1 cellular context compared by ENCODE assay signal in the genomic region with DNA sequence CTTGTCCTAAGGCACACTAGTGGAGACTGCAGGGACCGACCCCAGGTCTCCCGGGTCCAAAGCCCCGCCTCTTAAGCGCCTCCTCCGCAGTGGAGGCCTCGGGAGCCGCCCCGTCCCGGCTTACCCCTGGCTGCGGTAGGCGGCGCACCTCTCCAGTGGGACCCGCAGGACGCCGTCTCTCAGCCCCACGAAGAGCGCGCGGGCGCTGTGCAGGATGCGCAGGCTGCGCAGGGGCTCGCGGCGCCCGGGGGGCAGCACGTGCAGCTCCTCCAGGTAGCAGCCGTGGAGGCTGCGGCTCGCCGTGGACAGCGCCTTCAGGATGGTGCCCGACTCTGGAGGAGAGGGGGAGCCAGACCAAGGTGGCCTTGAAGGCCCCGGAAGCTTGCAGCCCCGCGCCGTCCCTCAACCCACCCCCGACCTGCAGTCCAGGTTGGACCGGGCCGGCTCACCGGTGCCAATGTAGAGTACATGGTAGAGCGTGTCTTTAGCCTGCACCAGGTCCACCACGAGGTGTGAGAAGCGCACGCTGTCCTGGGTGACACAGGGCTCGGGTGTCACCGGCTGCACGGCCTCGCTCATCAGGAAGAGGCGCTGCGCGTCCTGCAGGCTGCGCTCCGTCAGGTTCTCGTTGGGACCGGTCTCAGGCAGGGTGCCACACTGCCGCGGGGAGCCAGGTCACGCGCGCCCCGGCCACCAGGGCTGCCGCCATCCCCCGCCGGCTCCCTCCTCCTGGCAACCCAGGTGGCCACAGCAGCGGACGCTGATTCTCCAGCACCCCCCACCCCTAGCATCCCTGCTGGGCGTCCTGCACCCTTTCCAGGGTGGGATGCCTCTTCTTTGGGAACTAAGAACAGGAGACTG.
TF ChIP-seq lines count a peak whose summit lies in the region.

No MANE protein-coding gene starts in this region.

TF ChIP-seq in HepG2, 621 proteins besides CTCF, POLR2A, EP300 and RAD21 (continued from another document):
- TF ChIP-seq, protein P1, sequence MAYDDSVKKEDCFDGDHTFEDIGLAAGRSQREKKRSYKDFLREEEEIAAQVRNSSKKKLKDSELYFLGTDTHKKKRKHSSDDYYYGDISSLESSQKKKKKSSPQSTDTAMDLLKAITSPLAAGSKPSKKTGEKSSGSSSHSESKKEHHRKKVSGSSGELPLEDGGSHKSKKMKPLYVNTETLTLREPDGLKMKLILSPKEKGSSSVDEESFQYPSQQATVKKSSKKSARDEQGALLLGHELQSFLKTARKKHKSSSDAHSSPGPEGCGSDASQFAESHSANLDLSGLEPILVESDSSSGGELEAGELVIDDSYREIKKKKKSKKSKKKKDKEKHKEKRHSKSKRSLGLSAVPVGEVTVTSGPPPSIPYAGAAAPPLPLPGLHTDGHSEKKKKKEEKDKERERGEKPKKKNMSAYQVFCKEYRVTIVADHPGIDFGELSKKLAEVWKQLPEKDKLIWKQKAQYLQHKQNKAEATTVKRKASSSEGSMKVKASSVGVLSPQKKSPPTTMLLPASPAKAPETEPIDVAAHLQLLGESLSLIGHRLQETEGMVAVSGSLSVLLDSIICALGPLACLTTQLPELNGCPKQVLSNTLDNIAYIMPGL (CRISPR knock-in tag; IDR thresholded peaks at IDR 0.05; ENCODE audit: borderline replicate concordance in 1 of 2, low read depth in 1 of 2): no peak
- no peak for TF ChIP-seq HMG20B (CRISPR knock-in tag; conservative IDR thresholded peaks at IDR 0.05)
- TF ChIP-seq, protein P2, sequence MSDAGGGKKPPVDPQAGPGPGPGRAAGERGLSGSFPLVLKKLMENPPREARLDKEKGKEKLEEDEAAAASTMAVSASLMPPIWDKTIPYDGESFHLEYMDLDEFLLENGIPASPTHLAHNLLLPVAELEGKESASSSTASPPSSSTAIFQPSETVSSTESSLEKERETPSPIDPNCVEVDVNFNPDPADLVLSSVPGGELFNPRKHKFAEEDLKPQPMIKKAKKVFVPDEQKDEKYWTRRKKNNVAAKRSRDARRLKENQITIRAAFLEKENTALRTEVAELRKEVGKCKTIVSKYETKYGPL (CRISPR knock-in tag; IDR thresholded peaks at IDR 0.05): no peak
- no peak for TF ChIP-seq NFKBIZ (CRISPR knock-in tag; IDR thresholded peaks at IDR 0.05)
- TF ChIP-seq, protein P3, sequence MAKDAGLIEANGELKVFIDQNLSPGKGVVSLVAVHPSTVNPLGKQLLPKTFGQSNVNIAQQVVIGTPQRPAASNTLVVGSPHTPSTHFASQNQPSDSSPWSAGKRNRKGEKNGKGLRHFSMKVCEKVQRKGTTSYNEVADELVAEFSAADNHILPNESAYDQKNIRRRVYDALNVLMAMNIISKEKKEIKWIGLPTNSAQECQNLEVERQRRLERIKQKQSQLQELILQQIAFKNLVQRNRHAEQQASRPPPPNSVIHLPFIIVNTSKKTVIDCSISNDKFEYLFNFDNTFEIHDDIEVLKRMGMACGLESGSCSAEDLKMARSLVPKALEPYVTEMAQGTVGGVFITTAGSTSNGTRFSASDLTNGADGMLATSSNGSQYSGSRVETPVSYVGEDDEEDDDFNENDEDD (CRISPR knock-in tag; IDR thresholded peaks at IDR 0.05; ENCODE audit: borderline replicate concordance): no peak
- TF ChIP-seq DPF2 (CRISPR knock-in tag; IDR thresholded peaks at IDR 0.05; ENCODE audit: borderline replicate concordance, low read depth): no peak
- TF ChIP-seq PHF5A (CRISPR knock-in tag; IDR thresholded peaks at IDR 0.05; ENCODE audit: low read depth, unreplicated experiment): no peak
- TF ChIP-seq ESRRA (CRISPR knock-in tag; IDR thresholded peaks at IDR 0.05; ENCODE audit: low read depth): no peak
- TF ChIP-seq DR1 (CRISPR knock-in tag; IDR thresholded peaks at IDR 0.05): no peak
- TF ChIP-seq PHF20 (CRISPR knock-in tag; IDR thresholded peaks at IDR 0.05): no peak
- TF ChIP-seq ZFP90 (CRISPR knock-in tag; IDR thresholded peaks at IDR 0.05; ENCODE audit: borderline replicate concordance): no peak
- TF ChIP-seq, protein P4, sequence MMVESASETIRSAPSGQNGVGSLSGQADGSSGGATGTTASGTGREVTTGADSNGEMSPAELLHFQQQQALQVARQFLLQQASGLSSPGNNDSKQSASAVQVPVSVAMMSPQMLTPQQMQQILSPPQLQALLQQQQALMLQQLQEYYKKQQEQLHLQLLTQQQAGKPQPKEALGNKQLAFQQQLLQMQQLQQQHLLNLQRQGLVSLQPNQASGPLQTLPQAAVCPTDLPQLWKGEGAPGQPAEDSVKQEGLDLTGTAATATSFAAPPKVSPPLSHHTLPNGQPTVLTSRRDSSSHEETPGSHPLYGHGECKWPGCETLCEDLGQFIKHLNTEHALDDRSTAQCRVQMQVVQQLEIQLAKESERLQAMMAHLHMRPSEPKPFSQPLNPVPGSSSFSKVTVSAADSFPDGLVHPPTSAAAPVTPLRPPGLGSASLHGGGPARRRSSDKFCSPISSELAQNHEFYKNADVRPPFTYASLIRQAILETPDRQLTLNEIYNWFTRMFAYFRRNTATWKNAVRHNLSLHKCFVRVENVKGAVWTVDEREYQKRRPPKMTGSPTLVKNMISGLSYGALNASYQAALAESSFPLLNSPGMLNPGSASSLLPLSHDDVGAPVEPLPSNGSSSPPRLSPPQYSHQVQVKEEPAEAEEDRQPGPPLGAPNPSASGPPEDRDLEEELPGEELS (CRISPR knock-in tag; IDR thresholded peaks at IDR 0.05): no peak
- no peak for TF ChIP-seq SMC3 (IDR thresholded peaks at IDR 0.05; ENCODE audit: low read length)
- peak; percentile 99 for TF ChIP-seq HNRNPLL (IDR thresholded peaks at IDR 0.05; ENCODE audit: low read depth, low read length, poor library complexity, severe bottlenecking)
- TF ChIP-seq ZNF709 (CRISPR knock-in tag; IDR thresholded peaks at IDR 0.05): no peak
- TF ChIP-seq, protein P5, sequence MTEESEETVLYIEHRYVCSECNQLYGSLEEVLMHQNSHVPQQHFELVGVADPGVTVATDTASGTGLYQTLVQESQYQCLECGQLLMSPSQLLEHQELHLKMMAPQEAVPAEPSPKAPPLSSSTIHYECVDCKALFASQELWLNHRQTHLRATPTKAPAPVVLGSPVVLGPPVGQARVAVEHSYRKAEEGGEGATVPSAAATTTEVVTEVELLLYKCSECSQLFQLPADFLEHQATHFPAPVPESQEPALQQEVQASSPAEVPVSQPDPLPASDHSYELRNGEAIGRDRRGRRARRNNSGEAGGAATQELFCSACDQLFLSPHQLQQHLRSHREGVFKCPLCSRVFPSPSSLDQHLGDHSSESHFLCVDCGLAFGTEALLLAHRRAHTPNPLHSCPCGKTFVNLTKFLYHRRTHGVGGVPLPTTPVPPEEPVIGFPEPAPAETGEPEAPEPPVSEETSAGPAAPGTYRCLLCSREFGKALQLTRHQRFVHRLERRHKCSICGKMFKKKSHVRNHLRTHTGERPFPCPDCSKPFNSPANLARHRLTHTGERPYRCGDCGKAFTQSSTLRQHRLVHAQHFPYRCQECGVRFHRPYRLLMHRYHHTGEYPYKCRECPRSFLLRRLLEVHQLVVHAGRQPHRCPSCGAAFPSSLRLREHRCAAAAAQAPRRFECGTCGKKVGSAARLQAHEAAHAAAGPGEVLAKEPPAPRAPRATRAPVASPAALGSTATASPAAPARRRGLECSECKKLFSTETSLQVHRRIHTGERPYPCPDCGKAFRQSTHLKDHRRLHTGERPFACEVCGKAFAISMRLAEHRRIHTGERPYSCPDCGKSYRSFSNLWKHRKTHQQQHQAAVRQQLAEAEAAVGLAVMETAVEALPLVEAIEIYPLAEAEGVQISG (CRISPR knock-in tag; IDR thresholded peaks at IDR 0.05): 0 out of 2 replicates have a peak, but pooled peaks have one; percentile 14
- TF ChIP-seq ZNF768 (CRISPR knock-in tag; IDR thresholded peaks at IDR 0.05): no peak
- no peak for TF ChIP-seq ADNP (CRISPR knock-in tag; IDR thresholded peaks at IDR 0.05)
- no peak for TF ChIP-seq YEATS2 (CRISPR knock-in tag; IDR thresholded peaks at IDR 0.05; ENCODE audit: borderline replicate concordance)
- TF ChIP-seq ZNF225 (CRISPR knock-in tag; IDR thresholded peaks at IDR 0.05): no peak
- no peak for TF ChIP-seq PHB2 (IDR thresholded peaks at IDR 0.05; ENCODE audit: partially characterized antibody)
- TF ChIP-seq ZNF703 (CRISPR knock-in tag; IDR thresholded peaks at IDR 0.05; ENCODE audit: borderline replicate concordance): no peak
- TF ChIP-seq ZNF619 (CRISPR knock-in tag; IDR thresholded peaks at IDR 0.05): no peak
- no peak for TF ChIP-seq TBP (CRISPR knock-in tag; IDR thresholded peaks at IDR 0.05)
- no peak for TF ChIP-seq ZNF333 (CRISPR knock-in tag; IDR thresholded peaks at IDR 0.05; ENCODE audit: borderline replicate concordance)
- TF ChIP-seq, protein P6, sequence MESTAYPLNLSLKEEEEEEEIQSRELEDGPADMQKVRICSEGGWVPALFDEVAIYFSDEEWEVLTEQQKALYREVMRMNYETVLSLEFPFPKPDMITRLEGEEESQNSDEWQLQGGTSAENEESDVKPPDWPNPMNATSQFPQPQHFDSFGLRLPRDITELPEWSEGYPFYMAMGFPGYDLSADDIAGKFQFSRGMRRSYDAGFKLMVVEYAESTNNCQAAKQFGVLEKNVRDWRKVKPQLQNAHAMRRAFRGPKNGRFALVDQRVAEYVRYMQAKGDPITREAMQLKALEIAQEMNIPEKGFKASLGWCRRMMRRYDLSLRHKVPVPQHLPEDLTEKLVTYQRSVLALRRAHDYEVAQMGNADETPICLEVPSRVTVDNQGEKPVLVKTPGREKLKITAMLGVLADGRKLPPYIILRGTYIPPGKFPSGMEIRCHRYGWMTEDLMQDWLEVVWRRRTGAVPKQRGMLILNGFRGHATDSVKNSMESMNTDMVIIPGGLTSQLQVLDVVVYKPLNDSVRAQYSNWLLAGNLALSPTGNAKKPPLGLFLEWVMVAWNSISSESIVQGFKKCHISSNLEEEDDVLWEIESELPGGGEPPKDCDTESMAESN (CRISPR knock-in tag; conservative IDR thresholded peaks at IDR 0.05): 0 out of 2 replicates have a peak, but pooled peaks have one; percentile 22
- TF ChIP-seq PHF8 (CRISPR knock-in tag; IDR thresholded peaks at IDR 0.05): no peak
- no peak for TF ChIP-seq ZNF207 (IDR thresholded peaks at IDR 0.05; ENCODE audit: borderline replicate concordance)
